ENCODE assay signal across 8 cellular contexts in genomic region chr18:13726228-13726971, GRCh38. TPM values are rescaled to one million over a fixed set of nuclear protein-coding genes. Genes with fewer than 3 reads are reported as not detected.
DNase-seq lines count a peak whose midpoint lies in the region; ATAC-seq, FAIRE-seq and TF ChIP-seq lines count a peak whose summit lies in the region.

FAM210A (minus strand) TSS chr18:13726558; CDS start chr18:13682077, 44,481 bp downstream.
RNMT (plus strand) TSS chr18:13726673; CDS start chr18:13731518, 4,845 bp downstream.

- peak within 1 kb of the TSS; percentile 99 for H3K4me3 ChIP-seq in AG04449 (ENCODE audit: low read depth, low read length)
- peak within 1 kb of the TSS; percentile 86 for H3K4me3 ChIP-seq in WI38 (ENCODE audit: low read depth, low read length)
- H3K4me3 ChIP-seq in bronchial epithelial cell (ENCODE audit: low read depth, low read length), result peak within 1 kb of the TSS; percentile 97
- H3K4me3 ChIP-seq in small intestine (ENCODE audit: low read depth in 1 of 2, low read length in 2 of 2), result peak within 1 kb of the TSS; percentile 93 to 94

- no peaks in the 10 kb centered on the region for H3K36me3 ChIP-seq in bronchial epithelial cell (ENCODE audit: control insufficient read depth, insufficient read depth, low read length)
- H3K36me3 ChIP-seq in small intestine (ENCODE audit: control insufficient read depth in 2 of 2, insufficient read depth in 2 of 2, low read length in 2 of 2), result no peaks in the 10 kb centered on the region

- CTCF ChIA-PET in AG04449 (lab: Yijun Ruan, JAX), result interaction anchor here (0.7 to 1.6 kb wide), 3 partner anchors 10 to 510 kb away, joined by 3 read pairs; no protein-coding TSS in a partner anchor

- DNase-seq in AG04449 (ENCODE audit: low read depth, low spot score) (peak; percentile 74), NCI-H2227 (lab: John Stamatoyannopoulos, UW; ENCODE audit: unreplicated experiment) (peak; percentile 99), bronchial epithelial cell (ENCODE audit: low read depth) (peak; percentile 89), iPS-NIHi11 (ENCODE audit: low spot score) (peak; percentile 92), small intestine (peak; percentile 96)

- 0% methylated on average over 65 to 77 of the region's 77 CpGs for WGBS in small intestine, 3 donors

- no peaks in the 10 kb centered on the region for H3K9me3 ChIP-seq in small intestine (ENCODE audit: control insufficient read depth, low read depth)

- H3K27me3 ChIP-seq in bronchial epithelial cell (ENCODE audit: control insufficient read depth, insufficient read depth, low read length), result no peaks in the 10 kb centered on the region
- H3K27me3 ChIP-seq in small intestine (ENCODE audit: control insufficient read depth in 2 of 2, insufficient read depth in 2 of 2, low read length in 2 of 2), result no peaks in the 10 kb centered on the region

- FAIRE-seq in bronchial epithelial cell (lab: Jason Lieb, UNC) (no peak), small intestine (lab: Jason Lieb, UNC) (no peak)

- H3K27ac ChIP-seq in small intestine (ENCODE audit: low read depth in 1 of 2, low read length in 1 of 2), result peak within 1 kb of the TSS; percentile 70 to 98

- H3K4me1 ChIP-seq in small intestine (ENCODE audit: control insufficient read depth in 2 of 2, insufficient read depth in 1 of 2, low read depth in 1 of 2, low read length in 1 of 2), result peaks cover 0 to 8% of the 10 kb centered on the region in 2 donors

- ATAC-seq in GM18873 (IDR thresholded peaks at IDR 0.05; ENCODE audit: low FRiP score, unreplicated experiment) (peak; percentile 82), HG03139 (IDR thresholded peaks at IDR 0.05; ENCODE audit: unreplicated experiment) (peak; percentile 93)

- TF ChIP-seq CTCF in AG04449 (IDR thresholded peaks at IDR 0.05; ENCODE audit: insufficient read depth, low read length, missing control alignments), result peak; percentile 18
- no peak for TF ChIP-seq CTCF in WI38 (IDR thresholded peaks at IDR 0.05; ENCODE audit: low read depth, low read length)
- TF ChIP-seq CTCF in bronchial epithelial cell (IDR thresholded peaks at IDR 0.05; ENCODE audit: insufficient read depth, low read length, severe bottlenecking), result peak; percentile 9

- POLR2A ChIA-PET in AG04449 (lab: Yijun Ruan, JAX), result interaction anchor here (0.5 to 1.9 kb wide), 2 partner anchors 9 to 843 kb away, joined by 3 to 5 read pairs; no protein-coding TSS in a partner anchor

RNA-seq across cellular contexts. Expression of gene FAM210A, which starts in this region (rescaled TPM):
- total RNA-seq in bronchial epithelial cell, result 49.8 and 55.6 TPM in 2 replicates
- 1 to 10 TPM; 4.3 to 9.9 (median 5.1) TPM for polyA plus RNA-seq in small intestine

RNA-seq across cellular contexts. Expression of gene RNMT, which starts in this region (rescaled TPM):
- total RNA-seq in bronchial epithelial cell, result 26.8 and 37.4 TPM in 2 replicates
- 1 to 10 TPM; 8.4 to 9.8 (median 9.5) TPM for polyA plus RNA-seq in small intestine

Comparison
In these comparisons a context has a peak if more than half of its experiments do, and no peak if none do; other contexts are left out.
1. Peak in every context shown above with its lines: DNase-seq, ATAC-seq, H3K4me3 ChIP-seq and H3K27ac ChIP-seq.